Comparison of ENCODE assay signal across 22 cellular contexts in genomic region chr16:86635181-86635580, GRCh38. TPM values are rescaled to one million over a fixed set of nuclear protein-coding genes. Genes with fewer than 3 reads are reported as not detected.
DNase-seq lines count a peak whose midpoint lies in the region; ATAC-seq and TF ChIP-seq lines count a peak whose summit lies in the region.
"Had no signal": no experiment of that assay in that cellular context is flagged by ENCODE, and none has a peak within 500 bp of the region (broad histone marks: within the 10 kb centered on the region; RNA-seq: fewer than 3 reads in every experiment).

No MANE protein-coding gene starts in this region.

- H3K27me3 ChIP-seq in brain microvascular endothelial cell (replicated peaks): no peaks in the 10 kb centered on the region
- no peaks in the 10 kb centered on the region for H3K27me3 ChIP-seq in aorta (ENCODE audit: control insufficient read depth in 1 of 2, insufficient read depth in 2 of 2, low read length in 1 of 2)

- ATAC-seq in left cardiac atrium (peak in 1 of 2 donors; percentile 39), Right ventricle myocardium superior (ENCODE audit: poor library complexity) (no peak), aorta (ENCODE audit: low FRiP score) (no peak), HG03521 (IDR thresholded peaks at IDR 0.05; ENCODE audit: unreplicated experiment) (no peak)
- ATAC-seq: HepG2, lower lobe of right lung had no signal

- H3K9me3 ChIP-seq in mesodermal cell (ENCODE audit: control insufficient read depth, low read length) (peaks cover 5% of the 10 kb centered on the region), aorta (ENCODE audit: control insufficient read depth, low read length) (no peaks in the 10 kb centered on the region)
- H3K9me3 ChIP-seq: lower lobe of right lung had no signal

- H3K36me3 ChIP-seq in brain microvascular endothelial cell (replicated peaks) (no peaks in the 10 kb centered on the region), mesodermal cell (ENCODE audit: control insufficient read depth, insufficient read depth, low read length) (no peaks in the 10 kb centered on the region), aorta (ENCODE audit: control insufficient read depth in 1 of 2, insufficient read depth in 2 of 2, low read length in 1 of 2) (peaks cover 0 to 3% of the 10 kb centered on the region in 2 donors)
- H3K36me3 ChIP-seq: lower lobe of right lung had no signal

- in situ Hi-C loops in brain microvascular endothelial cell (cut with HindIII; ENCODE audit: low pct_ligation_motif_present, low sequenced_read_pairs): no loop called here

- peaks cover 10% of the 10 kb centered on the region for H3K4me1 ChIP-seq in mesodermal cell (ENCODE audit: control insufficient read depth, insufficient read depth, low read length, poor library complexity, severe bottlenecking)
- H3K4me1 ChIP-seq in aorta (ENCODE audit: control insufficient read depth in 1 of 2, insufficient read depth in 2 of 2, low read length in 2 of 2): peaks cover 0 to 8% of the 10 kb centered on the region in 2 donors
- H3K4me1 ChIP-seq: lower lobe of right lung had no signal

- WGBS in mesodermal cell (ENCODE audit: insufficient coverage in 2 of 2), 2 experiments: 93 to 94% methylated on average over 3 of the region's 3 CpGs
- WGBS in aorta, 2 donors: 11 to 12% methylated on average over 3 of the region's 3 CpGs

- H3K4me3 ChIP-seq in brain microvascular endothelial cell (ENCODE audit: low read depth, low read length): no peak overlapping the region
- H3K4me3 ChIP-seq in mesodermal cell (ENCODE audit: extremely low read depth, insufficient read depth, low read length, poor library complexity, severe bottlenecking): no peak overlapping the region
- no peak overlapping the region for H3K4me3 ChIP-seq in aorta (ENCODE audit: low read length in 2 of 2)
- H3K4me3 ChIP-seq: lower lobe of right lung had no signal

- intact Hi-C loops in left cardiac atrium (cut with DNase I): no loop called here
- intact Hi-C loops in Right ventricle myocardium superior (cut with DNase I): no loop called here
- intact Hi-C loops in aorta (cut with DNase I): no loop called here

- no peak for TF ChIP-seq CTCF in brain microvascular endothelial cell (IDR thresholded peaks at IDR 0.05; ENCODE audit: low read depth, low read length, missing control alignments)

- H3K27ac ChIP-seq in brain microvascular endothelial cell (no peak overlapping the region), mesodermal cell (ENCODE audit: low read depth, low read length, severe bottlenecking) (peak overlapping the region; percentile 65), aorta (ENCODE audit: low read depth in 1 of 2, low read length in 2 of 2) (no peak overlapping the region)
- H3K27ac ChIP-seq: C4-2B, epithelial cell of prostate, lower lobe of right lung had no signal

- DNase-seq in left cardiac atrium (peak; percentile 44), Right ventricle myocardium superior (no peak), brain microvascular endothelial cell (peak; percentile 74), aorta (peak; percentile 66 to 82), T-helper 9 cell (no peak), NCI-H2107 treated with DMSO at 0.1 percent for 48 hours (lab: John Stamatoyannopoulos, UW; ENCODE audit: unreplicated experiment) (no peak)
- DNase-seq: 8988T; activated CD4-positive, alpha-beta T cell treated with anti-CD3 and anti-CD28 coated beads, Interleukin-2, amount 10 ng/mL, durations not matched to agents 7 days and 5 days; activated gamma-delta T cell treated with Interleukin-2 at 50 U/mL for 16 hours; dermis blood vessel endothelial cell; immature natural killer cell; lower lobe of right lung; NCI-H1694; RPMI8226; stimulated activated CD4-positive, alpha-beta T cell treated with anti-CD3 and anti-CD28 coated beads, Interleukin-4, amount 100 ng/mL, for 4 hours; substantia nigra; SW 1271 had no signal

RNA-seq across cellular contexts. Expression of gene FOXL1, which starts 56.8 kb away (rescaled TPM):
- total RNA-seq in left cardiac atrium (1 to 10 TPM in 1 of 2 donors, under 1 TPM in 1; 0.80 to 1.4 TPM), Right ventricle myocardium superior (0.75 TPM), aorta (10 to 100 TPM; 23.8 to 34.4 TPM)
- polyA plus RNA-seq in mesodermal cell (2013, experiment 1 of 2): 3.8 TPM
- polyA plus RNA-seq in mesodermal cell (2013, experiment 2 of 2): 2.6 TPM
- polyA plus RNA-seq in aorta: 10 to 100 TPM in 1 of 2 donors, 1 to 10 TPM in 1; 4.3 to 11.9 TPM
- total RNA-seq: activated CD4-positive, alpha-beta T cell treated with anti-CD3 and anti-CD28 coated beads, Interleukin-2, amount 10 ng/mL, durations not matched to agents 7 days and 5 days; HepG2 had no signal
- polyA plus RNA-seq: HepG2, immature natural killer cell had no signal

Comparison
In these comparisons a context has a peak if more than half of its experiments do, and no peak if none do; other contexts are left out.
1. DNase-seq: peak in left cardiac atrium (single experiment), brain microvascular endothelial cell (single experiment) and aorta (2 of 2); none in Right ventricle myocardium superior (single experiment), T-helper 9 cell (single experiment) and NCI-H2107 treated with DMSO at 0.1 percent for 48 hours (single experiment).
2. RNA of gene FOXL1, which starts 56.8 kb away (total RNA-seq): 23.8 to 34.4 TPM in aorta; 0.80 to 1.4 TPM in left cardiac atrium and 0.75 TPM in Right ventricle myocardium superior (single experiment); every median in the first group is over 10 times any median in the second.